Comparison of ENCODE assay signal across 16 cellular contexts in genomic region chr20:15339264-15339663, GRCh38.
"Had no signal": no experiment of that assay in that cellular context is flagged by ENCODE, and none has a peak within 500 bp of the region (broad histone marks: within the 10 kb centered on the region; RNA-seq: fewer than 3 reads in every experiment).

No MANE protein-coding gene starts in this region.

- H3K4me3 ChIP-seq: lung, ovary, transverse colon had no signal

- H3K4me3 Mint-ChIP-seq: activated CD4-positive, alpha-beta T cell treated with anti-CD3 and anti-CD28 coated beads, Interleukin-2, amount 10 ng/mL, durations not matched to agents 7 days and 5 days; activated naive CD8-positive, alpha-beta T cell; activated T-cell treated with anti-CD3 and anti-CD28 coated beads, Interleukin-2, amount 50 U/mL, for 72 hours; brain; dendritic cell treated with granulocyte-macrophage colony-stimulating factor and Interleukin-4, amounts not matched to agents 40 ng/mL and 50 ng/mL, for 4 days; naive B cell; stimulated activated memory B cell treated with anti-CD40 and anti-IgM and Interleukin-4, amounts not matched to agents 10 μg/mL and 1 μg/mL and 100 μg/mL, for 72 hours had no signal

- H3K27me3 ChIP-seq: ovary, transverse colon had no signal

- H3K4me1 Mint-ChIP-seq: activated CD4-positive, alpha-beta T cell treated with anti-CD3 and anti-CD28 coated beads, Interleukin-2, amount 10 ng/mL, durations not matched to agents 7 days and 5 days; brain had no signal

- H3K9me3 ChIP-seq: ovary, transverse colon had no signal

- H3K36me3 ChIP-seq: ovary, transverse colon had no signal

- FAIRE-seq: islet of Langerhans had no signal

- H3K9me3 Mint-ChIP-seq: brain; dendritic cell treated with granulocyte-macrophage colony-stimulating factor and Interleukin-4, amounts not matched to agents 40 ng/mL and 50 ng/mL, for 4 days; stimulated activated memory B cell treated with anti-CD40 and anti-IgM and Interleukin-4, amounts not matched to agents 10 μg/mL and 1 μg/mL and 100 μg/mL, for 72 hours had no signal

- DNase-seq: activated CD4-positive, alpha-beta T cell treated with anti-CD3 and anti-CD28 coated beads, Interleukin-2, amount 10 ng/mL, durations not matched to agents 7 days and 5 days; activated CD8-positive, alpha-beta memory T cell treated with anti-CD3 and anti-CD28 coated beads, Interleukin-2, amount 50 U/mL, for 48 hours; activated gamma-delta T cell treated with Interleukin-2 at 50 U/mL for 16 hours; activated T-cell treated with anti-CD3 and anti-CD28 coated beads, Interleukin-2, amount 50 U/mL, for 72 hours; naive B cell; ovary; stimulated activated CD4-positive, alpha-beta T cell treated with anti-CD3 and anti-CD28 coated beads, Interleukin-12 subunit alpha, Interleukin-12 subunit beta, amount 100 ng/mL, for 4 hours; stimulated activated CD4-positive, alpha-beta T cell treated with anti-CD3 and anti-CD28 coated beads, Interleukin-2, amount 100 ng/mL, for 24 hours; T-helper 9 cell; transverse colon had no signal

- ATAC-seq: activated T-cell treated with anti-CD3 and anti-CD28 coated beads, Interleukin-2, amount 50 U/mL, for 72 hours; stimulated activated memory B cell treated with anti-CD40 and anti-IgM and Interleukin-4, amounts not matched to agents 10 μg/mL and 1 μg/mL and 100 μg/mL, for 72 hours had no signal

- H3K27ac Mint-ChIP-seq: activated CD4-positive, alpha-beta T cell treated with anti-CD3 and anti-CD28 coated beads, Interleukin-2, amount 10 ng/mL, durations not matched to agents 7 days and 5 days; activated naive CD8-positive, alpha-beta T cell; activated T-cell treated with anti-CD3 and anti-CD28 coated beads, Interleukin-2, amount 50 U/mL, for 72 hours; brain; dendritic cell treated with granulocyte-macrophage colony-stimulating factor and Interleukin-4, amounts not matched to agents 40 ng/mL and 50 ng/mL, for 4 days; naive B cell; stimulated activated memory B cell treated with anti-CD40 and anti-IgM and Interleukin-4, amounts not matched to agents 10 μg/mL and 1 μg/mL and 100 μg/mL, for 72 hours had no signal

- H3K4me1 ChIP-seq: transverse colon had no signal

- H3K27ac ChIP-seq: ovary, transverse colon had no signal

- H3K36me3 Mint-ChIP-seq: activated naive CD8-positive, alpha-beta T cell; brain; stimulated activated memory B cell treated with anti-CD40 and anti-IgM and Interleukin-4, amounts not matched to agents 10 μg/mL and 1 μg/mL and 100 μg/mL, for 72 hours had no signal

- H3K27me3 Mint-ChIP-seq: activated CD4-positive, alpha-beta T cell treated with anti-CD3 and anti-CD28 coated beads, Interleukin-2, amount 10 ng/mL, durations not matched to agents 7 days and 5 days; activated naive CD8-positive, alpha-beta T cell; brain; dendritic cell treated with granulocyte-macrophage colony-stimulating factor and Interleukin-4, amounts not matched to agents 40 ng/mL and 50 ng/mL, for 4 days; stimulated activated memory B cell treated with anti-CD40 and anti-IgM and Interleukin-4, amounts not matched to agents 10 μg/mL and 1 μg/mL and 100 μg/mL, for 72 hours had no signal
